1 cellular context compared by ENCODE assay signal in the genomic region with DNA sequence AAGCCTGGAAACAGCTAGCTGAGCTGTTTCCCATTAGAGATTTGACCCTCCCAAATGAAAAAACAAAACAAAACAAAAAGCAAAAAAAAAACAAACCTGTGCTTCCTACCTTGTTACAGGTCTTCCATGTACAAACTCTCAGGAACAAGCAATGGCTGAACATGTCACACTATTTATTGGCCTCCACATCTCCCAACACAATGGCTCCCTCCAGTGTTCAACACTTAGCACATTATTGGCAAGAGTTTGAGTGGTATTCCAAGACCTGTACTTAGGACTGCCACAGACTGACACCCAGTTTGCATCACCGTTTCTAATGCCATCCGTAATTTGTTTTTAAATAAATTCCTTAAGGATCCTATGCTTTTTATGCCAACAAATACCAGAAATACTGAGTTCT.
TF ChIP-seq lines count a peak whose summit lies in the region.

No MANE protein-coding gene starts in this region.

TF ChIP-seq in HepG2, 621 proteins besides CTCF, POLR2A, EP300 and RAD21 (continued from another document):
- TF ChIP-seq, protein P1, sequence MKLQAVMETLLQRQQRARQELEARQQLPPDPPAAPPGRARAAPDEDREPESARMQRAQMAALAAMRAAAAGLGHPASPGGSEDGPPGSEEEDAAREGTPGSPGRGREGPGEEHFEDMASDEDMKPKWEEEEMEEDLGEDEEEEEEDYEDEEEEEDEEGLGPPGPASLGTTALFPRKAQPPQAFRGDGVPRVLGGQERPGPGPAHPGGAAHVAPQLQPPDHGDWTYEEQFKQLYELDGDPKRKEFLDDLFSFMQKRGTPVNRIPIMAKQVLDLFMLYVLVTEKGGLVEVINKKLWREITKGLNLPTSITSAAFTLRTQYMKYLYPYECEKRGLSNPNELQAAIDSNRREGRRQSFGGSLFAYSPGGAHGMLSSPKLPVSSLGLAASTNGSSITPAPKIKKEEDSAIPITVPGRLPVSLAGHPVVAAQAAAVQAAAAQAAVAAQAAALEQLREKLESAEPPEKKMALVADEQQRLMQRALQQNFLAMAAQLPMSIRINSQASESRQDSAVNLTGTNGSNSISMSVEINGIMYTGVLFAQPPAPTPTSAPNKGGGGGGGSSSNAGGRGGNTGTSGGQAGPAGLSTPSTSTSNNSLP (IDR thresholded peaks at IDR 0.05; ENCODE audit: low read depth, low read length): no peak
- TF ChIP-seq HCFC1 (IDR thresholded peaks at IDR 0.05; ENCODE audit: low read depth, low read length): no peak
- no peak for TF ChIP-seq SMAD1 (CRISPR knock-in tag; IDR thresholded peaks at IDR 0.05; ENCODE audit: borderline replicate concordance, low read depth)
- TF ChIP-seq, protein P2, sequence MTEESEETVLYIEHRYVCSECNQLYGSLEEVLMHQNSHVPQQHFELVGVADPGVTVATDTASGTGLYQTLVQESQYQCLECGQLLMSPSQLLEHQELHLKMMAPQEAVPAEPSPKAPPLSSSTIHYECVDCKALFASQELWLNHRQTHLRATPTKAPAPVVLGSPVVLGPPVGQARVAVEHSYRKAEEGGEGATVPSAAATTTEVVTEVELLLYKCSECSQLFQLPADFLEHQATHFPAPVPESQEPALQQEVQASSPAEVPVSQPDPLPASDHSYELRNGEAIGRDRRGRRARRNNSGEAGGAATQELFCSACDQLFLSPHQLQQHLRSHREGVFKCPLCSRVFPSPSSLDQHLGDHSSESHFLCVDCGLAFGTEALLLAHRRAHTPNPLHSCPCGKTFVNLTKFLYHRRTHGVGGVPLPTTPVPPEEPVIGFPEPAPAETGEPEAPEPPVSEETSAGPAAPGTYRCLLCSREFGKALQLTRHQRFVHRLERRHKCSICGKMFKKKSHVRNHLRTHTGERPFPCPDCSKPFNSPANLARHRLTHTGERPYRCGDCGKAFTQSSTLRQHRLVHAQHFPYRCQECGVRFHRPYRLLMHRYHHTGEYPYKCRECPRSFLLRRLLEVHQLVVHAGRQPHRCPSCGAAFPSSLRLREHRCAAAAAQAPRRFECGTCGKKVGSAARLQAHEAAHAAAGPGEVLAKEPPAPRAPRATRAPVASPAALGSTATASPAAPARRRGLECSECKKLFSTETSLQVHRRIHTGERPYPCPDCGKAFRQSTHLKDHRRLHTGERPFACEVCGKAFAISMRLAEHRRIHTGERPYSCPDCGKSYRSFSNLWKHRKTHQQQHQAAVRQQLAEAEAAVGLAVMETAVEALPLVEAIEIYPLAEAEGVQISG (CRISPR knock-in tag; IDR thresholded peaks at IDR 0.05): no peak
- TF ChIP-seq SMC3 (IDR thresholded peaks at IDR 0.05; ENCODE audit: low read length): peak; percentile 37; the same call in 1 of the 2 replicates
- no peak for TF ChIP-seq SP1 (IDR thresholded peaks at IDR 0.05)
- no peak for TF ChIP-seq SP1 (CRISPR knock-in tag; IDR thresholded peaks at IDR 0.05)
- no peak for TF ChIP-seq ZNF17 (CRISPR knock-in tag; IDR thresholded peaks at IDR 0.05)
- no peak for TF ChIP-seq NFIB (CRISPR knock-in tag; IDR thresholded peaks at IDR 0.05; ENCODE audit: borderline replicate concordance)
- TF ChIP-seq STAG1 (CRISPR knock-in tag; IDR thresholded peaks at IDR 0.05): peak; percentile 71
- TF ChIP-seq ARNT2 (CRISPR knock-in tag; IDR thresholded peaks at IDR 0.05; ENCODE audit: low read depth): no peak
